ENCODE assay signal across 1 cellular context in the genomic region with DNA sequence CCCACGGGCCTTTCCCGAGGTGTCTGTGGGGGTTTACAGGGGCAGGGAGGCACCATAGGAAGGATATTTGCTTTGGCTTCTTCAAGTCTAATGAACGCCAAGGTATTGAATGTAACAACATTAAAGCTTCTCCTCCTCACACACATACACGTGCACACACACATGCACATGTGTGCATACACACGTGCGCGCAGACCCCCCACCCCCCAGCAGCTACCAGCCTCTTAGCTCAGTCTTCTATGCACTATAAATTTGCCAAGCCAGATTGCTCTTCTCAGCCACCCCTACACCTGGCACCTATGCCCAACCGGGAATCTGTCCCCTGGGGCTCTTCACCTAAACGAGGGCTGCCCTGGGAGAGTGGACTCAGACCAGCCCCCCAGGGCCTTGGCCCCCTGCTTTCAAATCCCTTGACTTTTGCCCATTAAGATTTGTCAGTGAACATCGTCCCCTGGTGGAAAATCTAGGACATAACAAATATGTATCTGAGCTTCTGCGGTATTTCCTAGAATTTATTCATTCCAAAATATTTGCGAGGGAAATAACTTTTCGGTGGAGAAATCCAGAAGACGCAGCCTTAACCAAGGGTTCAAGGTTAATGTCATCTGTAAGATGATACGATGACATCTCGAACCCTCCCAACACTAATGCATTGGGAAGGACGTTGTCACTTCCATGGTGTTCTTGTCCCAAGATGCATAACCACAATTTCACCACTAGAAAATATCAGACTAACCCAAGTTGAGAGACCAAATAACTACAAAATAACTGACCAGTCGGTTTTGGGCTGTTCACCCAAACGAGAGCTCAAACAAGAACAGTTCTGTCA.
TF ChIP-seq lines count a peak whose summit lies in the region.

No MANE protein-coding gene starts in this region.

TF ChIP-seq in H1, 55 proteins besides CTCF, POLR2A, EP300 and RAD21:
- no peak for TF ChIP-seq JUN (IDR thresholded peaks at IDR 0.05; ENCODE audit: low read depth, low read length)
- TF ChIP-seq SP1 (IDR thresholded peaks at IDR 0.05; ENCODE audit: low read depth, low read length): no peak
- TF ChIP-seq SP4 (IDR thresholded peaks at IDR 0.05; ENCODE audit: low read length): no peak
- TF ChIP-seq NRF1 (IDR thresholded peaks at IDR 0.05; ENCODE audit: low read depth, low read length): no peak
- TF ChIP-seq ATF2 (IDR thresholded peaks at IDR 0.05; ENCODE audit: low read length): no peak
- no peak for TF ChIP-seq CEBPB (IDR thresholded peaks at IDR 0.05; ENCODE audit: low read depth, low read length)
- no peak for TF ChIP-seq EGR1 (IDR thresholded peaks at IDR 0.05; ENCODE audit: borderline replicate concordance, low read depth, low read length)
- no peak for TF ChIP-seq CREB1 (IDR thresholded peaks at IDR 0.05)
- TF ChIP-seq MAX (IDR thresholded peaks at IDR 0.05): no peak
- TF ChIP-seq CHD1 (IDR thresholded peaks at IDR 0.05; ENCODE audit: low read depth, low read length): no peak
